In genomic region chr5:5348576-5348975, GRCh38 we compare ENCODE assay signal across 31 cellular contexts.
"Had no signal": no experiment of that assay in that cellular context is flagged by ENCODE, and none has a peak within 500 bp of the region (broad histone marks: within the 10 kb centered on the region; RNA-seq: fewer than 3 reads in every experiment).

No MANE protein-coding gene starts in this region.

- DNase-seq: activated CD4-positive, alpha-beta T cell treated with anti-CD3 and anti-CD28 coated beads for 36 hours; activated CD4-positive, alpha-beta T cell treated with anti-CD3 and anti-CD28 coated beads, Interleukin-2, amount 10 ng/mL, durations not matched to agents 7 days and 5 days; activated CD4-positive, alpha-beta T cell treated with anti-CD3 and anti-CD28 coated beads, Interleukin-2, amount 50 U/mL, for 48 hours; activated CD8-positive, alpha-beta memory T cell treated with anti-CD3 and anti-CD28 coated beads for 24 hours; activated CD8-positive, alpha-beta memory T cell treated with anti-CD3 and anti-CD28 coated beads, Interleukin-2, amount 10 ng/mL, durations not matched to agents 7 days and 5 days; activated CD8-positive, alpha-beta memory T cell treated with anti-CD3 and anti-CD28 coated beads, Interleukin-2, amount 50 U/mL, for 48 hours; activated effector memory CD4-positive, alpha-beta T cell treated with Interleukin-2 at 50 U/mL for 16 hours; activated naive CD4-positive, alpha-beta T cell treated with anti-CD3 and anti-CD28 coated beads, Interleukin-2, amount 50 U/mL, for 16 hours; activated naive CD8-positive, alpha-beta T cell treated with anti-CD3 and anti-CD28 coated beads for 36 hours; activated T-cell treated with anti-CD3 and anti-CD28 coated beads, Interleukin-2, amount 50 U/mL, for 48 hours; amniotic stem cell; aorta; brain microvascular endothelial cell; central memory CD4-positive, alpha-beta T cell; MM.1S; MV-4-11; NCI-H1092; NCI-H1436 treated with DMSO at 0.1 percent for 48 hours; NCI-H187; NCI-H2029 treated with DMSO at 0.1 percent for 48 hours; NCI-H2107; NCI-H2171; NCI-H446; NCI-H510A treated with DMSO at 0.1 percent for 48 hours; NCI-H69; NCI-H82; SHP77; SJCRH30 had no signal

- H3K36me3 ChIP-seq: brain microvascular endothelial cell, SJCRH30 had no signal

- H3K27ac ChIP-seq: brain microvascular endothelial cell, KMS-11, SJCRH30, SK-N-MC had no signal

- H3K9me3 Mint-ChIP-seq: activated CD4-positive, alpha-beta T cell treated with anti-CD3 and anti-CD28 coated beads, Interleukin-2, amount 10 ng/mL, durations not matched to agents 7 days and 5 days; activated naive CD8-positive, alpha-beta T cell treated with anti-CD3 and anti-CD28 coated beads for 36 hours had no signal

- H3K4me2 ChIP-seq: KMS-11 had no signal

- H3K27me3 Mint-ChIP-seq: activated CD4-positive, alpha-beta T cell treated with anti-CD3 and anti-CD28 coated beads, Interleukin-2, amount 10 ng/mL, durations not matched to agents 7 days and 5 days; activated CD8-positive, alpha-beta memory T cell treated with anti-CD3 and anti-CD28 coated beads, Interleukin-2, amount 10 ng/mL, durations not matched to agents 7 days and 5 days; activated naive CD8-positive, alpha-beta T cell treated with anti-CD3 and anti-CD28 coated beads for 36 hours had no signal

- H3K4me1 ChIP-seq: SJCRH30 had no signal

- ATAC-seq: activated CD4-positive, alpha-beta T cell treated with anti-CD3 and anti-CD28 coated beads for 36 hours; activated CD8-positive, alpha-beta memory T cell treated with anti-CD3 and anti-CD28 coated beads, Interleukin-2, amount 10 ng/mL, durations not matched to agents 7 days and 5 days; Panc1 had no signal

- H3K4me1 Mint-ChIP-seq: activated CD4-positive, alpha-beta T cell treated with anti-CD3 and anti-CD28 coated beads for 36 hours had no signal

- H3K9ac ChIP-seq: KMS-11 had no signal

- H3K4me3 ChIP-seq: SJCRH30, SK-N-MC had no signal

- H3K9me3 ChIP-seq: SJCRH30 had no signal

- H3K27me3 ChIP-seq: brain microvascular endothelial cell, SJCRH30 had no signal

- H3K36me3 Mint-ChIP-seq: activated CD8-positive, alpha-beta memory T cell treated with anti-CD3 and anti-CD28 coated beads, Interleukin-2, amount 10 ng/mL, durations not matched to agents 7 days and 5 days; activated naive CD8-positive, alpha-beta T cell treated with anti-CD3 and anti-CD28 coated beads for 36 hours had no signal

- H3K27ac Mint-ChIP-seq: activated CD4-positive, alpha-beta T cell treated with anti-CD3 and anti-CD28 coated beads for 36 hours; activated CD4-positive, alpha-beta T cell treated with anti-CD3 and anti-CD28 coated beads, Interleukin-2, amount 10 ng/mL, durations not matched to agents 7 days and 5 days; activated naive CD8-positive, alpha-beta T cell treated with anti-CD3 and anti-CD28 coated beads for 36 hours had no signal

- H3K4me3 Mint-ChIP-seq: activated CD4-positive, alpha-beta T cell treated with anti-CD3 and anti-CD28 coated beads for 36 hours; activated CD4-positive, alpha-beta T cell treated with anti-CD3 and anti-CD28 coated beads, Interleukin-2, amount 10 ng/mL, durations not matched to agents 7 days and 5 days; activated CD8-positive, alpha-beta memory T cell treated with anti-CD3 and anti-CD28 coated beads, Interleukin-2, amount 10 ng/mL, durations not matched to agents 7 days and 5 days; activated naive CD8-positive, alpha-beta T cell treated with anti-CD3 and anti-CD28 coated beads for 36 hours had no signal
